In the genomic region with DNA sequence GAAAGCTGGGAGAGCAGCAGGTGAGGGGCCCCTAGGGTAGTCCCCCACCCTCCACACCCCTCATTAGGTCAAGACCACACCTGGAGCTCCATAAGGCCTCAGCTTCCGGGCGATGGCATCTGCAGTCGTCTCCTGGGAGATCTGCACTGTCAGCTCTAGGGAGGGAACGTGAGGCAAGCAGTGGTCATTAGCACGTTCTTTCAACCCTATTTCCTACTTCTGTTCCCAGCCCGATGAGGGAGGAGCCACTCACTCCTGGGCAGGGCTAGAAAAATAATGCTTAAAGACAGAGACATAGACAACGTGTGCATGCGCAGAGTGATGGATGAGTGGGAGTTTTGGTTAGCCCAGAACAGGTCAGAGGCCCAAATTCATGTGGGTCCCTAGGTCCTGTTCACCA, we compare ENCODE assay signal across 20 cellular contexts. TPM values are rescaled to one million over a fixed set of nuclear protein-coding genes. Genes with fewer than 3 reads are reported as not detected.
"Had no signal": no experiment of that assay in that cellular context is flagged by ENCODE, and none has a peak within 500 bp of the region (broad histone marks: within the 10 kb centered on the region; RNA-seq: fewer than 3 reads in every experiment).

No MANE protein-coding gene starts in this region.

- H3K4me3 ChIP-seq: ascending aorta, breast epithelium, heart right ventricle, left lung, thyroid gland, vagina had no signal

- DNase-seq: activated CD4-positive, alpha-beta T cell treated with anti-CD3 and anti-CD28 coated beads, Interleukin-2, amount 50 U/mL, for 1 hour; activated CD4-positive, CD25-positive, alpha-beta regulatory T cell; activated naive CD4-positive, alpha-beta T cell treated with anti-CD3 and anti-CD28 coated beads for 36 hours; activated naive CD8-positive, alpha-beta T cell treated with anti-CD3 and anti-CD28 coated beads, Interleukin-2, amount 50 U/mL, for 24 hours; activated T-cell treated with anti-CD3 and anti-CD28 coated beads for 4 hours; cerebellar nuclear complex; effector CD8-positive, alpha-beta T cell; foreskin melanocyte; heart right ventricle; naive thymus-derived CD8-positive, alpha-beta T cell; stimulated activated CD4-positive, alpha-beta T cell treated with anti-CD3 and anti-CD28 coated beads, Interleukin-2, amount 100 ng/mL, for 48 hours; stimulated activated naive B cell treated with anti-CD40 and anti-IgM and Interleukin-4, amounts not matched to agents 10 μg/mL and 1 μg/mL and 100 μg/mL, for 72 hours; thyroid gland had no signal

- H3K4me1 Mint-ChIP-seq: activated naive CD8-positive, alpha-beta T cell treated with anti-CD3 and anti-CD28 coated beads, Interleukin-2, amount 50 U/mL, for 24 hours; stimulated activated naive B cell treated with anti-CD40 and anti-IgM and Interleukin-4, amounts not matched to agents 10 μg/mL and 1 μg/mL and 100 μg/mL, for 72 hours had no signal

- H3K27me3 Mint-ChIP-seq: activated naive CD8-positive, alpha-beta T cell treated with anti-CD3 and anti-CD28 coated beads, Interleukin-2, amount 50 U/mL, for 24 hours; memory B cell had no signal

- ATAC-seq: activated naive CD8-positive, alpha-beta T cell treated with anti-CD3 and anti-CD28 coated beads, Interleukin-2, amount 50 U/mL, for 24 hours; left lung; naive thymus-derived CD8-positive, alpha-beta T cell had no signal

- H3K9me3 Mint-ChIP-seq: activated naive CD4-positive, alpha-beta T cell treated with anti-CD3 and anti-CD28 coated beads for 36 hours; activated naive CD8-positive, alpha-beta T cell treated with anti-CD3 and anti-CD28 coated beads, Interleukin-2, amount 50 U/mL, for 24 hours; activated T-helper 2 cell treated with anti-CD3 and anti-CD28 coated beads, Interferon-gamma antibody, Interleukin-2, Interleukin-4, amounts not matched to agents 10 μg/mL and 5 μg/mL and 100 μg/mL, durations not matched to agents 14 hours and 24 hours and 36 hours; memory B cell; naive thymus-derived CD8-positive, alpha-beta T cell; stimulated activated naive B cell treated with anti-CD40 and anti-IgM and Interleukin-4, amounts not matched to agents 10 μg/mL and 1 μg/mL and 100 μg/mL, for 72 hours; T-helper 2 cell treated with Interferon-gamma antibody and Interleukin-4, amounts not matched to agents 5 μg/mL and 100 μg/mL, for 36 hours had no signal

- H3K27ac Mint-ChIP-seq: activated naive CD4-positive, alpha-beta T cell treated with anti-CD3 and anti-CD28 coated beads for 36 hours; activated naive CD8-positive, alpha-beta T cell treated with anti-CD3 and anti-CD28 coated beads, Interleukin-2, amount 50 U/mL, for 24 hours; activated T-helper 2 cell treated with anti-CD3 and anti-CD28 coated beads, Interferon-gamma antibody, Interleukin-2, Interleukin-4, amounts not matched to agents 10 μg/mL and 5 μg/mL and 100 μg/mL, durations not matched to agents 14 hours and 24 hours and 36 hours; memory B cell; T-helper 2 cell treated with Interferon-gamma antibody and Interleukin-4, amounts not matched to agents 5 μg/mL and 100 μg/mL, for 36 hours had no signal

- H3K4me3 Mint-ChIP-seq: activated naive CD4-positive, alpha-beta T cell treated with anti-CD3 and anti-CD28 coated beads for 36 hours; activated naive CD8-positive, alpha-beta T cell treated with anti-CD3 and anti-CD28 coated beads, Interleukin-2, amount 50 U/mL, for 24 hours; memory B cell; naive thymus-derived CD8-positive, alpha-beta T cell; stimulated activated naive B cell treated with anti-CD40 and anti-IgM and Interleukin-4, amounts not matched to agents 10 μg/mL and 1 μg/mL and 100 μg/mL, for 72 hours; T-helper 2 cell treated with Interferon-gamma antibody and Interleukin-4, amounts not matched to agents 5 μg/mL and 100 μg/mL, for 36 hours had no signal

RNA-seq across cellular contexts. Expression of a gene that starts 9.7 kb away (rescaled TPM):
- total RNA-seq: activated T-helper 2 cell treated with anti-CD3 and anti-CD28 coated beads, Interferon-gamma antibody, Interleukin-2, Interleukin-4, amounts not matched to agents 10 μg/mL and 5 μg/mL and 100 μg/mL, durations not matched to agents 14 hours and 24 hours and 36 hours; ascending aorta had no signal

RNA-seq across cellular contexts. Expression of a gene that starts 36.8 kb away (rescaled TPM):
- total RNA-seq: activated naive CD4-positive, alpha-beta T cell treated with anti-CD3 and anti-CD28 coated beads for 36 hours; activated T-helper 2 cell treated with anti-CD3 and anti-CD28 coated beads, Interferon-gamma antibody, Interleukin-2, Interleukin-4, amounts not matched to agents 10 μg/mL and 5 μg/mL and 100 μg/mL, durations not matched to agents 14 hours and 24 hours and 36 hours; ascending aorta; breast epithelium; naive thymus-derived CD8-positive, alpha-beta T cell; thyroid gland; vagina had no signal

RNA-seq across cellular contexts. Expression of a gene that starts 42.9 kb away (rescaled TPM):
- total RNA-seq: naive thymus-derived CD8-positive, alpha-beta T cell had no signal
